Comparison of ENCODE assay signal across 10 cellular contexts in the genomic region with DNA sequence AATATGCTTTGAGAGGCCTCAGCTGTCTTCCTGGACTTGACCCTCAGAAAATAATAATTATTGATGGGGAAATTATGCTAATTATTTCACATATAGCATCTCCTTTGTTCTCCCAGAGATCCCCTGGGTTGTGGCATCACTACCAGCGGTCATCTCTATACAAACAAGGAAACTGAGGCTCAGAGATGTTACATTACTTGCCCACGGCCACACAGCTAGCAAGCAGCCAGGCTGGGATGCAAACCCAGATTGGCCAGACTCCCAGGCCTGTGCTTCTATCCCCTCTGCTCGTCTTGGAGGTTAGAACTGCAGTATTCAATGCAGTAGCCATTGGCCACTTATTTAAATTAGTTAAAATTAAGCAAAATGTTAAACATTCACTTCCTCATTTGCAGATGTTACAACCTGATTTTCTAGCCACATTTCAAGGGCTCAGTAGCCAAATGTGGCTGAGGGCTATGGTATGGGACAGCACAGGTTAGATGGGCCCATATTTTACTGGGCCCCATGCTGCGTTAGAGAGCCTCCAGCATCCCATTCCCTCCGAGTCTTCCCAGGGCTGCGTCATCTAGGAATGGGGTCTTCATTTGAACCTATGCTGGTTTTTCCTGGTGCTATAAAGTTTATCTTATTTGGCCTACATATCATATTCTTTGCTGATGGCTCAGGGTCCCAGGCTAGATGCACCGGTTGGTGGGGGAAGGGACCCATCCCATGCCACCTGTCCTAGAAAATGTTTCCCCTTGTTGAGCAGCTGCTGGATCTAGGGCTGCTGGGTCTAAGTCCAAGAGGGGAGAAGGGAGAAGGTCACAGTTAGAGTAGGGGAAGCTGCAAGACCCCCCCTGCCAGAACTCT. TPM values are rescaled to one million over a fixed set of nuclear protein-coding genes. Genes with fewer than 3 reads are reported as not detected.
DNase-seq lines count a peak whose midpoint lies in the region; ATAC-seq, FAIRE-seq and TF ChIP-seq lines count a peak whose summit lies in the region.
"Had no signal": no experiment of that assay in that cellular context is flagged by ENCODE, and none has a peak within 500 bp of the region (broad histone marks: within the 10 kb centered on the region; RNA-seq: fewer than 3 reads in every experiment).

No MANE protein-coding gene starts in this region.

- H3K4me3 ChIP-seq in CD8-positive, alpha-beta memory T cell (ENCODE audit: low read length): peak overlapping the region; percentile 83
- peak overlapping the region in 2 of 3 donors; percentile 87 to 94 for H3K4me3 ChIP-seq in breast epithelium
- peak overlapping the region in 2 of 4 donors; percentile 60 to 87 for H3K4me3 ChIP-seq in pancreas

- in situ Hi-C loops in GM13976 (cut with MboI; ENCODE audit: low sequenced_read_pairs, unreplicated experiment): no loop called here

- CTCF ChIA-PET in CD8-positive, alpha-beta memory T cell (lab: Charles Lee): interaction anchor here (2.0 kb wide), 1 partner anchor 35 kb away, joined by 10 read pairs; no protein-coding TSS in a partner anchor

- H3K36me3 Mint-ChIP-seq in CD8-positive, alpha-beta memory T cell: peaks cover 0 to 64% (median 4%) of the 10 kb centered on the region in 3 donors
- H3K36me3 Mint-ChIP-seq in nephron (ENCODE audit: low read depth): peaks cover 5% of the 10 kb centered on the region

- H3K27me3 ChIP-seq in CD8-positive, alpha-beta memory T cell (ENCODE audit: insufficient read depth, low read length, poor library complexity, severe bottlenecking): no peaks in the 10 kb centered on the region
- no peaks in the 10 kb centered on the region for H3K27me3 ChIP-seq in breast epithelium
- no peaks in the 10 kb centered on the region for H3K27me3 ChIP-seq in pancreas
- H3K27me3 ChIP-seq: uterus had no signal

- H3K4me3 Mint-ChIP-seq in CD8-positive, alpha-beta memory T cell: peak overlapping the region; percentile 41 to 99 (median 91)
- H3K4me3 Mint-ChIP-seq in nephron: peak overlapping the region; percentile 97 to 99 (median 97)

- no peak for TF ChIP-seq POLR2A in breast epithelium (IDR thresholded peaks at IDR 0.05)

- no peak overlapping the region for H3K27ac ChIP-seq in CD8-positive, alpha-beta memory T cell (ENCODE audit: low read depth, low read length)
- H3K27ac ChIP-seq in breast epithelium: peak overlapping the region in 1 of 2 donors; percentile 27
- no peak overlapping the region for H3K27ac ChIP-seq in pancreas
- H3K27ac ChIP-seq: uterus had no signal

- no peaks in the 10 kb centered on the region for H3K9me3 Mint-ChIP-seq in CD8-positive, alpha-beta memory T cell
- H3K9me3 Mint-ChIP-seq in nephron: no peaks in the 10 kb centered on the region

- no peaks in the 10 kb centered on the region for H3K27me3 Mint-ChIP-seq in CD8-positive, alpha-beta memory T cell
- no peaks in the 10 kb centered on the region for H3K27me3 Mint-ChIP-seq in nephron (ENCODE audit: low read depth)

- H3K4me1 Mint-ChIP-seq in CD8-positive, alpha-beta memory T cell: peaks cover 34 to 55% (median 44%) of the 10 kb centered on the region in 3 donors
- peaks cover 28% of the 10 kb centered on the region for H3K4me1 Mint-ChIP-seq in nephron

- DNase-seq in CD8-positive, alpha-beta memory T cell: no peak
- DNase-seq in MV-4-11 (lab: John Stamatoyannopoulos, UW) (peak; percentile 68), breast epithelium (ENCODE audit: low spot score in 2 of 2) (no peak), pancreas (no peak), DMS153 treated with DMSO at 0.1 percent for 48 hours (lab: John Stamatoyannopoulos, UW; ENCODE audit: unreplicated experiment) (no peak), GM13976 (ENCODE audit: low spot score) (no peak)
- DNase-seq: NCI-H226 had no signal

- intact Hi-C loops in breast epithelium (cut with DNase I; ENCODE audit: low total_unique reads): no loop called here
- intact Hi-C loops in pancreas (cut with DNase I): no loop called here

- POLR2A ChIA-PET in CD8-positive, alpha-beta memory T cell (lab: Charles Lee): interaction anchor here (3.2 kb wide), 1 partner anchor 39 kb away, joined by 15 read pairs; a partner anchor contains a TSS

- TF ChIP-seq CTCF in breast epithelium (IDR thresholded peaks at IDR 0.05): no peak
- no peak for TF ChIP-seq CTCF in nephron (IDR thresholded peaks at IDR 0.05; ENCODE audit: unreplicated experiment in 3 of 3)
- no peak for TF ChIP-seq CTCF in pancreas (IDR thresholded peaks at IDR 0.05)
- TF ChIP-seq CTCF in GM13976 (IDR thresholded peaks at IDR 0.05; ENCODE audit: borderline replicate concordance, control extremely low read depth, extremely low read depth, insufficient read depth, missing control alignments): no peak

- 53 to 59% methylated on average over 7 of the region's 7 CpGs for WGBS in pancreas, 2 donors

- no peaks in the 10 kb centered on the region for H3K9me3 ChIP-seq in CD8-positive, alpha-beta memory T cell (ENCODE audit: low read length)
- no peaks in the 10 kb centered on the region for H3K9me3 ChIP-seq in breast epithelium
- H3K9me3 ChIP-seq in pancreas: no peaks in the 10 kb centered on the region
- H3K9me3 ChIP-seq: uterus had no signal

- peaks cover 37% of the 10 kb centered on the region for H3K4me1 ChIP-seq in CD8-positive, alpha-beta memory T cell (ENCODE audit: insufficient read depth, low read length)
- peaks cover 14 to 26% of the 10 kb centered on the region in 2 donors for H3K4me1 ChIP-seq in breast epithelium
- H3K4me1 ChIP-seq in pancreas: peaks cover 10 to 20% (median 11%) of the 10 kb centered on the region in 3 donors

- H3K36me3 ChIP-seq in CD8-positive, alpha-beta memory T cell (ENCODE audit: insufficient read depth, low read length): peaks cover 9% of the 10 kb centered on the region
- H3K36me3 ChIP-seq in breast epithelium (peaks cover 8% of the 10 kb centered on the region), pancreas (peaks cover 0 to 17% (median 4%) of the 10 kb centered on the region in 3 donors)
- H3K36me3 ChIP-seq: uterus had no signal

- ATAC-seq in pancreas (no peak), GM19035 (IDR thresholded peaks at IDR 0.05; ENCODE audit: unreplicated experiment) (no peak)

- no peak for FAIRE-seq in pancreas (lab: Jason Lieb, UNC)

- H3K27ac Mint-ChIP-seq in CD8-positive, alpha-beta memory T cell: peak overlapping the region in 4 of 8 donors; percentile 43 to 83 (median 56)
- no peak overlapping the region for H3K27ac Mint-ChIP-seq in nephron

RNA-seq across cellular contexts. Expression of a gene that starts 2.2 kb away (rescaled TPM):
- total RNA-seq in CD8-positive, alpha-beta memory T cell: 10 to 100 TPM; 17.7 to 18.1 TPM
- polyA plus RNA-seq in CD8-positive, alpha-beta memory T cell: 22.4 TPM
- total RNA-seq in breast epithelium (10 to 100 TPM; 18.1 to 49.1 (median 28.2) TPM), pancreas (10 to 100 TPM in 2 of 6 donors, 1 to 10 TPM in 4; 5.4 to 14.2 (median 7.9) TPM)
- polyA plus RNA-seq in pancreas: 1 to 10 TPM; 6.3 to 7.6 TPM

RNA-seq across cellular contexts. Expression of a gene that starts 40.1 kb away (rescaled TPM):
- 10 to 100 TPM; 16.6 to 17.8 TPM for total RNA-seq in CD8-positive, alpha-beta memory T cell
- 27.1 TPM for polyA plus RNA-seq in CD8-positive, alpha-beta memory T cell
- total RNA-seq in breast epithelium: 10 to 100 TPM; 44.2 to 54.1 (median 44.3) TPM
- total RNA-seq in pancreas: 10 to 100 TPM; 15.3 to 29.4 (median 20.7) TPM
- polyA plus RNA-seq in pancreas: 10 to 100 TPM; 16.0 to 28.5 TPM
